ENCODE assay signal across 1 cellular context in genomic region chr14:64732066-64732465, GRCh38.
TF ChIP-seq lines count a peak whose summit lies in the region.

No MANE protein-coding gene starts in this region.

TF ChIP-seq in WTC11, 78 proteins besides CTCF, POLR2A, EP300 and RAD21 (continued from another document):
- TF ChIP-seq, protein P1, sequence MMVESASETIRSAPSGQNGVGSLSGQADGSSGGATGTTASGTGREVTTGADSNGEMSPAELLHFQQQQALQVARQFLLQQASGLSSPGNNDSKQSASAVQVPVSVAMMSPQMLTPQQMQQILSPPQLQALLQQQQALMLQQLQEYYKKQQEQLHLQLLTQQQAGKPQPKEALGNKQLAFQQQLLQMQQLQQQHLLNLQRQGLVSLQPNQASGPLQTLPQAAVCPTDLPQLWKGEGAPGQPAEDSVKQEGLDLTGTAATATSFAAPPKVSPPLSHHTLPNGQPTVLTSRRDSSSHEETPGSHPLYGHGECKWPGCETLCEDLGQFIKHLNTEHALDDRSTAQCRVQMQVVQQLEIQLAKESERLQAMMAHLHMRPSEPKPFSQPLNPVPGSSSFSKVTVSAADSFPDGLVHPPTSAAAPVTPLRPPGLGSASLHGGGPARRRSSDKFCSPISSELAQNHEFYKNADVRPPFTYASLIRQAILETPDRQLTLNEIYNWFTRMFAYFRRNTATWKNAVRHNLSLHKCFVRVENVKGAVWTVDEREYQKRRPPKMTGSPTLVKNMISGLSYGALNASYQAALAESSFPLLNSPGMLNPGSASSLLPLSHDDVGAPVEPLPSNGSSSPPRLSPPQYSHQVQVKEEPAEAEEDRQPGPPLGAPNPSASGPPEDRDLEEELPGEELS (CRISPR knock-in tag; IDR thresholded peaks at IDR 0.05), result no peak
- no peak for TF ChIP-seq GTF2I (CRISPR knock-in tag; conservative IDR thresholded peaks at IDR 0.05)
- no peak for TF ChIP-seq ZNF219 (CRISPR knock-in tag; IDR thresholded peaks at IDR 0.05; ENCODE audit: borderline replicate concordance)
- no peak for TF ChIP-seq FOXP1 (CRISPR knock-in tag; IDR thresholded peaks at IDR 0.05; ENCODE audit: borderline replicate concordance)
- TF ChIP-seq GRHL2 (CRISPR knock-in tag; IDR thresholded peaks at IDR 0.05; ENCODE audit: insufficient replicate concordance, severe bottlenecking), result no peak
TF ChIP-seq in WTC11: peak in this region for 0.
